Comparison of ENCODE assay signal across 8 cellular contexts in the genomic region with DNA sequence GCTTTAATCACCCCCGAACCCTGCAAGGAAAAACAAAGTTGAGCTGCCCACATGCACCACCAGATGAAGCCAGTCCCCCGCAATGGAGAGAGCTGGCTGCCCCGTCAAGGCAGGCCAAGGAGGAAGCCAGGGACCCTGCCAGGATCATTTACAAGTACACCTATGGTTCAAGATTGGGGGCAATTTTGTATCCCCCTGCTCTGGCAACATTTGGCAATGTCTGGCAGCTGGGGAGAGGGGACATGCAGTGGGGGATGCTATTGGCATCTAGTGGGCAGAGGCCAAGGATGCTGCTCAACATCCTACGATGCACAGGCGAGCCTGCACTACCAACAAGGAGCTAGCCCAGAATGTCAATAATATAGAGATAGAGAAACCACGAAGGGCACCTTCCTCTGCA. TPM values are rescaled to one million over a fixed set of nuclear protein-coding genes. Genes with fewer than 3 reads are reported as not detected.
DNase-seq lines count a peak whose midpoint lies in the region; ATAC-seq, FAIRE-seq and TF ChIP-seq lines count a peak whose summit lies in the region.

No MANE protein-coding gene starts in this region.

- TF ChIP-seq CTCF in GM06990 (IDR thresholded peaks at IDR 0.05; ENCODE audit: insufficient read depth, low read length, poor library complexity, severe bottlenecking), result no peak
- TF ChIP-seq CTCF in OCI-LY1 (IDR thresholded peaks at IDR 0.05; ENCODE audit: low read length), result no peak
- no peak for TF ChIP-seq CTCF in H1 (IDR thresholded peaks at IDR 0.05; ENCODE audit: control extremely low read depth in 1 of 3, insufficient read depth in 1 of 3, low read depth in 1 of 3, low read length in 3 of 3)
- TF ChIP-seq CTCF in sigmoid colon (IDR thresholded peaks at IDR 0.05), result no peak

- H3K4me3 ChIP-seq in GM06990 (replicated peaks; ENCODE audit: low read depth, low read length) (peak overlapping the region; percentile 92), OCI-LY1 (ENCODE audit: low read depth, low read length, poor library complexity, severe bottlenecking) (peak overlapping the region; percentile 80), H1 (ENCODE audit: extremely low read depth in 1 of 4, insufficient read depth in 2 of 4, low read depth in 3 of 4, low read length in 4 of 4) (peak overlapping the region in 1 of 4 experiments; percentile 76; a peak in 1 of 8 replicates), sigmoid colon (no peak overlapping the region)

- H3K27me3 ChIP-seq in GM06990 (replicated peaks; ENCODE audit: control insufficient read depth, insufficient read depth, low read length), result no peaks in the 10 kb centered on the region
- H3K27me3 ChIP-seq in OCI-LY1 (ENCODE audit: insufficient read depth, low read length), result no peaks in the 10 kb centered on the region
- no peaks in the 10 kb centered on the region for H3K27me3 ChIP-seq in H1 (replicated peaks in 1 of 4; ENCODE audit: control insufficient read depth in 3 of 4, extremely low read depth in 1 of 4, insufficient read depth in 3 of 4, low read length in 3 of 4)
- H3K27me3 ChIP-seq in sigmoid colon, result no peaks in the 10 kb centered on the region

- no peak overlapping the region for H2BK5ac ChIP-seq in H1 (ENCODE audit: low read depth, low read length)

- H2BK20ac ChIP-seq in H1 (ENCODE audit: low read length), result no peak overlapping the region

- no peak overlapping the region for H3K56ac ChIP-seq in H1 (replicated peaks; ENCODE audit: insufficient read length, low read depth, low read length)

- H3K79me2 ChIP-seq in OCI-LY1 (ENCODE audit: insufficient read depth, low read length), result peaks cover 5% of the 10 kb centered on the region
- peaks cover 0 to 25% of the 10 kb centered on the region in 2 experiments; a peak in 2 of 4 replicates for H3K79me2 ChIP-seq in H1 (ENCODE audit: control insufficient read depth in 1 of 2, insufficient read depth in 2 of 2, low read length in 2 of 2)

- H3K9me2 ChIP-seq in OCI-LY1 (ENCODE audit: low read depth, low read length), result no peaks in the 10 kb centered on the region

- H3K14ac ChIP-seq in H1 (ENCODE audit: insufficient read length), result no peak overlapping the region

- no peak overlapping the region for H2BK12ac ChIP-seq in H1 (ENCODE audit: low read depth, low read length)

- 0 out of 2 replicates have a peak overlapping the region, but pooled peaks have one; percentile 9 for H2AK5ac ChIP-seq in H1 (ENCODE audit: low read depth, low read length)

- H3K9me3 ChIP-seq in OCI-LY1 (ENCODE audit: low read length) (no peaks in the 10 kb centered on the region), H1 (ENCODE audit: insufficient read depth in 2 of 2, low read depth in 1 of 2, low read length in 1 of 2) (no peaks in the 10 kb centered on the region), sigmoid colon (no peaks in the 10 kb centered on the region)

- no peak overlapping the region for H2BK120ac ChIP-seq in H1 (replicated peaks; ENCODE audit: low read depth, low read length)

- H3K4me1 ChIP-seq in OCI-LY1 (ENCODE audit: insufficient read depth, low read length, severe bottlenecking) (peaks cover 28% of the 10 kb centered on the region), H1 (replicated peaks in 1 of 4; ENCODE audit: control insufficient read depth in 3 of 4, insufficient read depth in 4 of 4, low read length in 3 of 4) (peaks cover 0 to 9% (median 7%) of the 10 kb centered on the region in 4 experiments; a peak in 4 of 7 replicates), sigmoid colon (peaks cover 0 to 38% (median 28%) of the 10 kb centered on the region in 4 donors)

- no peak for TF ChIP-seq RAD21 in H1 (IDR thresholded peaks at IDR 0.05 in 1 of 2, conservative IDR thresholded peaks at IDR 0.05 in 1 of 2; ENCODE audit: low read depth in 2 of 2, low read length in 2 of 2)

- H3K27ac ChIP-seq in OCI-LY1 (ENCODE audit: low read depth, low read length, poor library complexity, severe bottlenecking), result peak overlapping the region; percentile 27
- H3K27ac ChIP-seq in H1 (ENCODE audit: low read depth, low read length), result no peak overlapping the region
- H3K27ac ChIP-seq in sigmoid colon, result peak overlapping the region in 3 of 4 donors; percentile 93 to 98 (median 96)

- peak overlapping the region; percentile 98 for H3K4me2 ChIP-seq in OCI-LY1 (ENCODE audit: low read length)
- peak overlapping the region; percentile 94 to 95; a peak in 2 of 4 replicates for H3K4me2 ChIP-seq in H1 (ENCODE audit: insufficient read depth in 1 of 2, low read depth in 2 of 2, low read length in 2 of 2)

- H3K23me2 ChIP-seq in H1 (ENCODE audit: low read depth, low read length), result peaks cover 7% of the 10 kb centered on the region

- intact Hi-C loops in sigmoid colon (cut with DNase I), result loop anchor here (2.0 to 10.0 kb wide), 3 partner anchors 71 to 1130 kb away; a partner anchor contains a TSS

- H4K5ac ChIP-seq in H1 (ENCODE audit: insufficient read length, low read depth, low read length), result no peak overlapping the region

- no peaks in the 10 kb centered on the region for H4K20me1 ChIP-seq in OCI-LY1 (ENCODE audit: insufficient read depth, low read length)
- peaks cover 0 to 13% of the 10 kb centered on the region in 2 experiments for H4K20me1 ChIP-seq in H1 (replicated peaks in 1 of 2; ENCODE audit: control insufficient read depth in 1 of 2, insufficient read depth in 2 of 2, low read length in 2 of 2)

- ATAC-seq in GM21576 (IDR thresholded peaks at IDR 0.05; ENCODE audit: unreplicated experiment), result no peak
- no peak for ATAC-seq in GM19324 (IDR thresholded peaks at IDR 0.05; ENCODE audit: low FRiP score, unreplicated experiment)

- TF ChIP-seq EP300 in H1 (IDR thresholded peaks at IDR 0.05; ENCODE audit: borderline replicate concordance in 1 of 2, low read depth in 2 of 2, low read length in 2 of 2) (no peak), sigmoid colon (IDR thresholded peaks at IDR 0.05) (no peak)

- H4K91ac ChIP-seq in H1 (replicated peaks; ENCODE audit: insufficient read length, low read length), result no peak overlapping the region

- H3F3A ChIP-seq in OCI-LY1 (ENCODE audit: insufficient read depth, low read length), result no peaks in the 10 kb centered on the region

- H2AFZ ChIP-seq in OCI-LY1 (ENCODE audit: low read length) (no peak overlapping the region), H1 (ENCODE audit: low read length) (no peak overlapping the region)

- POLR2A ChIA-PET in H1 (lab: Charles Lee; ENCODE audit: partially characterized antibody), result interaction anchor here (1.2 to 7.9 kb wide), 4 partner anchors 10 to 76 kb away, joined by 3 to 102 read pairs (median 37); a partner anchor contains a TSS

- no peak; a peak in 1 of 3 replicates for TF ChIP-seq POLR2A in H1 (IDR thresholded peaks at IDR 0.05; ENCODE audit: control extremely low read depth in 1 of 2, low read depth in 2 of 2, low read length in 2 of 2)
- no peak for TF ChIP-seq POLR2A in sigmoid colon (IDR thresholded peaks at IDR 0.05)

- H4K8ac ChIP-seq in H1 (ENCODE audit: extremely low read depth, insufficient read depth, low read length), result peak overlapping the region; percentile 65; the same call in 1 of the 2 replicates

- peaks cover 8% of the 10 kb centered on the region for H3K79me1 ChIP-seq in H1 (ENCODE audit: low read depth, low read length)

- peaks cover 21% of the 10 kb centered on the region for H3K36me3 ChIP-seq in GM06990 (ENCODE audit: control insufficient read depth, insufficient read depth, low read length)
- H3K36me3 ChIP-seq in OCI-LY1 (ENCODE audit: insufficient read depth, low read length), result peaks cover 31% of the 10 kb centered on the region; the same call in 1 of the 2 replicates
- H3K36me3 ChIP-seq in H1 (ENCODE audit: control insufficient read depth in 2 of 4, insufficient read depth in 4 of 4, low read length in 3 of 4), result peaks cover 3 to 13% (median 7%) of the 10 kb centered on the region in 4 experiments; a peak in 5 of 8 replicates
- H3K36me3 ChIP-seq in sigmoid colon, result peaks cover 6 to 35% (median 17%) of the 10 kb centered on the region in 4 donors

- no peak for FAIRE-seq in H1 (lab: Jason Lieb, UNC)

- H3K23ac ChIP-seq in H1 (ENCODE audit: insufficient read length), result no peak overlapping the region

- CTCF ChIA-PET in H1 (lab: Charles Lee; ENCODE audit: partially characterized antibody), result interaction anchor here (1.2 to 8.2 kb wide), 8 partner anchors 10 to 79 kb away, joined by 4 to 132 read pairs (median 15); a partner anchor contains a TSS

- no peak overlapping the region for H2BK15ac ChIP-seq in H1 (ENCODE audit: low read length)

- 91% methylated on average over 6 of the region's 6 CpGs; no CpG with 5 or more reads in 1 of the 2 experiments for WGBS in H1 (ENCODE audit: extremely low coverage in 1 of 2, insufficient coverage in 1 of 2, insufficient read length in 1 of 2, insufficient replicate concordance in 2 of 2, low coverage in 1 of 2, low lambda C conversion rate in 2 of 2, missing lambda C conversion rate in 1 of 2), 2 experiments
- 83 to 85% methylated on average over 6 of the region's 6 CpGs for WGBS in sigmoid colon, 2 donors

- no peak for DNase-seq in GM06990 (ENCODE audit: extremely low read depth, insufficient read length)
- no peak for DNase-seq in H1 (ENCODE audit: low read depth in 1 of 2, low spot score in 2 of 2)
- DNase-seq in sigmoid colon, result no peak
- no peak for DNase-seq in central memory CD4-positive, alpha-beta T cell
- DNase-seq in A172 (ENCODE audit: low spot score), result no peak

- H3K4ac ChIP-seq in H1 (replicated peaks; ENCODE audit: insufficient read length, low read depth, low read length), result no peak overlapping the region

- H3K9ac ChIP-seq in OCI-LY1 (ENCODE audit: low read length) (no peak overlapping the region; the same call in 1 of the 2 replicates), H1 (replicated peaks in 1 of 4; ENCODE audit: extremely low read depth in 1 of 4, low read depth in 3 of 4, low read length in 3 of 4) (no peak overlapping the region)

- no peak overlapping the region for H3K18ac ChIP-seq in H1 (ENCODE audit: extremely low read depth, low read length)

RNA-seq across cellular contexts. Expression of a gene that starts 1.9 kb away (rescaled TPM):
- total RNA-seq in H1 (2021; fragmentation: NEBNext Ultra II Directional; extraction: Animal tissue kit (Norgen Biotek cat#: 25700)), result 40.7 and 43.8 TPM in 2 replicates
- polyA plus RNA-seq in H1 (2011; rRNA removed), result 56.0 and 78.1 TPM in 2 replicates
- 57.8 TPM for polyA plus RNA-seq in H1 (2011; cell fraction: cytosol; rRNA removed)
- polyA plus RNA-seq in H1 (2011; cell fraction: nucleus; rRNA removed), result 233 TPM
- polyA plus RNA-seq in H1 (2012, experiment 1 of 2), result 29.0 to 50.0 TPM (median 45.0 TPM) in 4 replicates
- 37.3 TPM for polyA plus RNA-seq in H1 (2012, experiment 2 of 2)
- polyA plus RNA-seq in H1 (2013, experiment 1 of 2), result 28.7 TPM
- 24.7 TPM for polyA plus RNA-seq in H1 (2013, experiment 2 of 2)
- 35.2 and 46.9 TPM in 2 replicates for polyA minus RNA-seq in H1 (2011; rRNA and poly(A)+ RNA removed)
- polyA minus RNA-seq in H1 (2011; cell fraction: cytosol; rRNA and poly(A)+ RNA removed), result 25.0 TPM
- 54.0 TPM for polyA minus RNA-seq in H1 (2011; cell fraction: nucleus; rRNA and poly(A)+ RNA removed)
- 10 to 100 TPM; 63.0 to 85.3 (median 77.6) TPM for total RNA-seq in sigmoid colon
- 10 to 100 TPM; 55.3 to 75.4 (median 67.5) TPM for polyA plus RNA-seq in sigmoid colon
- total RNA-seq in A172 (2014; rRNA removed; shearing (Covaris generic)), result 63.5 and 63.7 TPM in 2 replicates

RNA-seq across cellular contexts. Expression of a gene that starts 7.6 kb away (rescaled TPM):
- total RNA-seq in H1 (2021; fragmentation: NEBNext Ultra II Directional; extraction: Animal tissue kit (Norgen Biotek cat#: 25700)), result 3.7 and 5.2 TPM in 2 replicates
- polyA plus RNA-seq in H1 (2011; rRNA removed) (2.1 and 2.3 TPM in 2 replicates), sigmoid colon (1 to 10 TPM in 2 of 3 donors, not detected in 1; 2.9 to 4.2 TPM)
- 2.6 TPM for polyA plus RNA-seq in H1 (2011; cell fraction: cytosol; rRNA removed)
- 6.9 TPM for polyA plus RNA-seq in H1 (2011; cell fraction: nucleus; rRNA removed)
- 2.0 to 3.9 TPM (median 3.1 TPM) in 4 replicates for polyA plus RNA-seq in H1 (2012, experiment 1 of 2)
- 0.81 TPM for polyA plus RNA-seq in H1 (2012, experiment 2 of 2)
- polyA plus RNA-seq in H1 (2013, experiment 1 of 2), result 2.4 TPM
- 2.0 TPM for polyA plus RNA-seq in H1 (2013, experiment 2 of 2)
- 4.3 and 4.8 TPM in 2 replicates for polyA minus RNA-seq in H1 (2011; rRNA and poly(A)+ RNA removed)
- 3.9 TPM for polyA minus RNA-seq in H1 (2011; cell fraction: cytosol; rRNA and poly(A)+ RNA removed)
- polyA minus RNA-seq in H1 (2011; cell fraction: nucleus; rRNA and poly(A)+ RNA removed), result 10.8 TPM
- 10 to 100 TPM in 1 of 4 donors, 1 to 10 TPM in 2, not detected in 1; 6.0 to 22.7 (median 6.3) TPM for total RNA-seq in sigmoid colon
- 0.86 and 8.6 TPM in 2 replicates for total RNA-seq in A172 (2014; rRNA removed; shearing (Covaris generic))

RNA-seq across cellular contexts. Expression of a gene that starts 16.1 kb away (rescaled TPM):
- 233 and 247 TPM in 2 replicates for total RNA-seq in H1 (2021; fragmentation: NEBNext Ultra II Directional; extraction: Animal tissue kit (Norgen Biotek cat#: 25700))
- polyA plus RNA-seq in H1 (2011; rRNA removed) (435 and 468 TPM in 2 replicates), sigmoid colon (1,000 to 10,000 TPM in 1 of 3 donors, 100 to 1,000 TPM in 2; 596 to 1,023 (median 842) TPM)
- polyA plus RNA-seq in H1 (2011; cell fraction: cytosol; rRNA removed), result 446 TPM
- polyA plus RNA-seq in H1 (2011; cell fraction: nucleus; rRNA removed), result 383 TPM
- polyA plus RNA-seq in H1 (2012, experiment 1 of 2), result 242 to 347 TPM (median 333 TPM) in 4 replicates
- polyA plus RNA-seq in H1 (2012, experiment 2 of 2), result 451 TPM
- polyA plus RNA-seq in H1 (2013, experiment 1 of 2), result 385 TPM
- 366 TPM for polyA plus RNA-seq in H1 (2013, experiment 2 of 2)
- 41.0 and 41.2 TPM in 2 replicates for polyA minus RNA-seq in H1 (2011; rRNA and poly(A)+ RNA removed)
- polyA minus RNA-seq in H1 (2011; cell fraction: cytosol; rRNA and poly(A)+ RNA removed), result 77.0 TPM
- 58.2 TPM for polyA minus RNA-seq in H1 (2011; cell fraction: nucleus; rRNA and poly(A)+ RNA removed)
- total RNA-seq in sigmoid colon, result 100 to 1,000 TPM; 358 to 796 (median 595) TPM
- total RNA-seq in A172 (2014; rRNA removed; shearing (Covaris generic)), result 238 and 344 TPM in 2 replicates

RNA-seq across cellular contexts. Expression of a gene that starts 51.4 kb away (rescaled TPM):
- not detected in 2 replicates for total RNA-seq in H1 (2021; fragmentation: NEBNext Ultra II Directional; extraction: Animal tissue kit (Norgen Biotek cat#: 25700))
- polyA plus RNA-seq in H1 (2011; rRNA removed) (0.15 and 0.20 TPM in 2 replicates), sigmoid colon (10 to 100 TPM in 1 of 3 donors, not detected in 2; 28.0 TPM)
- 0.19 TPM for polyA plus RNA-seq in H1 (2011; cell fraction: cytosol; rRNA removed)
- 0.77 TPM for polyA plus RNA-seq in H1 (2011; cell fraction: nucleus; rRNA removed)
- 0.13 to 0.35 TPM (median 0.26 TPM) in 4 replicates for polyA plus RNA-seq in H1 (2012, experiment 1 of 2)
- 0.17 TPM for polyA plus RNA-seq in H1 (2012, experiment 2 of 2)
- polyA plus RNA-seq in H1 (2013, experiment 1 of 2), result not detected
- 0.06 TPM for polyA plus RNA-seq in H1 (2013, experiment 2 of 2)
- polyA minus RNA-seq in H1 (2011; rRNA and poly(A)+ RNA removed), result 0.05 TPM in 1 of 2 replicates, not detected in the other
- not detected for polyA minus RNA-seq in H1 (2011; cell fraction: cytosol; rRNA and poly(A)+ RNA removed)
- not detected for polyA minus RNA-seq in H1 (2011; cell fraction: nucleus; rRNA and poly(A)+ RNA removed)
- total RNA-seq in sigmoid colon, result 1 to 10 TPM; 1.3 to 4.3 (median 2.2) TPM
- total RNA-seq in A172 (2014; rRNA removed; shearing (Covaris generic)), result not detected in 2 replicates

Comparison
In these comparisons a context has a peak if more than half of its experiments do, and no peak if none do; other contexts are left out.
1. H3K4me3 ChIP-seq: peak in GM06990 (single experiment) and OCI-LY1 (single experiment); none in sigmoid colon (0 of 4).